In genomic region chr1:17538010-17538409, GRCh38 we compare ENCODE assay signal across 1 cellular context.
TF ChIP-seq lines count a peak whose summit lies in the region.

No MANE protein-coding gene starts in this region.

TF ChIP-seq in GM23338, 12 proteins besides CTCF, POLR2A, EP300 and RAD21 (continued from another document):
- TF ChIP-seq ZNF462 (CRISPR knock-in tag; IDR thresholded peaks at IDR 0.05) (no peak), EZH2phosphoT487 (IDR thresholded peaks at IDR 0.05; ENCODE audit: unreplicated experiment) (no peak), STAT1 (IDR thresholded peaks at IDR 0.05; ENCODE audit: unreplicated experiment) (no peak), NANOG (IDR thresholded peaks at IDR 0.05; ENCODE audit: borderline replicate concordance) (no peak), REST (IDR thresholded peaks at IDR 0.05; ENCODE audit: unreplicated experiment) (no peak)
